9 cellular contexts compared by ENCODE assay signal in genomic region chr17:50935201-50936124, GRCh38.
DNase-seq lines count a peak whose midpoint lies in the region; ATAC-seq, FAIRE-seq and TF ChIP-seq lines count a peak whose summit lies in the region.
"Had no signal": no experiment of that assay in that cellular context is flagged by ENCODE, and none has a peak within 500 bp of the region (broad histone marks: within the 10 kb centered on the region; RNA-seq: fewer than 3 reads in every experiment).

No MANE protein-coding gene starts in this region.

- no peaks in the 10 kb centered on the region for H3K79me2 ChIP-seq in osteoblast (ENCODE audit: insufficient read depth, low read length)

- H3K27me3 Mint-ChIP-seq in Calu3 (ENCODE audit: unreplicated experiment) = no peaks in the 10 kb centered on the region
- H3K27me3 Mint-ChIP-seq in activated naive CD4-positive, alpha-beta T cell treated with anti-CD3 and anti-CD28 coated beads for 36 hours (ENCODE audit: low read depth) = no peaks in the 10 kb centered on the region

- H2AFZ ChIP-seq in osteoblast (ENCODE audit: low read length) = no peak overlapping the region

- FAIRE-seq in RCC 7860 (lab: Jason Lieb, UNC) = peak; percentile 77

- DNase-seq in Calu3 (peak; percentile 74), RCC 7860 (ENCODE audit: low spot score) (peak; percentile 88), osteoblast (ENCODE audit: insufficient read length, low spot score, missing footprints) (peak; percentile 92), iPS-NIHi11 (ENCODE audit: low spot score) (no peak), NCI-H345 treated with DMSO at 0.1 percent for 48 hours (lab: John Stamatoyannopoulos, UW; ENCODE audit: unreplicated experiment) (no peak)
- no peak for DNase-seq in activated naive CD4-positive, alpha-beta T cell treated with anti-CD3 and anti-CD28 coated beads for 36 hours
- DNase-seq: EL had no signal

- H3K27ac ChIP-seq in gastroesophageal sphincter = peak overlapping the region; percentile 15 to 99 (median 70)
- H3K27ac ChIP-seq in osteoblast (ENCODE audit: low read depth, low read length) = peak overlapping the region; percentile 42

- H3K9me3 Mint-ChIP-seq in Calu3 (ENCODE audit: low read depth, unreplicated experiment) = no peaks in the 10 kb centered on the region
- no peaks in the 10 kb centered on the region for H3K9me3 Mint-ChIP-seq in activated naive CD4-positive, alpha-beta T cell treated with anti-CD3 and anti-CD28 coated beads for 36 hours

- H3K36me3 Mint-ChIP-seq in Calu3 (ENCODE audit: insufficient read depth, unreplicated experiment) = peaks cover 9% of the 10 kb centered on the region
- no peaks in the 10 kb centered on the region for H3K36me3 Mint-ChIP-seq in activated naive CD4-positive, alpha-beta T cell treated with anti-CD3 and anti-CD28 coated beads for 36 hours (ENCODE audit: low read depth)

- no peaks in the 10 kb centered on the region for H4K20me1 ChIP-seq in osteoblast (ENCODE audit: insufficient read depth, low read length)

- TF ChIP-seq POLR2A in gastroesophageal sphincter (IDR thresholded peaks at IDR 0.05) = no peak

- CTCF ChIA-PET in Calu3 (lab: Charles Lee) = interaction anchor here (0.7 to 1.4 kb wide), 4 partner anchors 9 to 74 kb away, joined by 3 to 4 read pairs (median 3); no protein-coding TSS in a partner anchor
- CTCF ChIA-PET in activated naive CD4-positive, alpha-beta T cell treated with anti-CD3 and anti-CD28 coated beads for 36 hours (lab: Charles Lee) = interaction anchor here (1.5 kb wide), 1 partner anchor 13 kb away, joined by 4 read pairs; no protein-coding TSS in a partner anchor

- BruUV-seq in Calu3 (replicated peaks; lab: Mats Ljungman, UMichigan) = no TSS peak

- H3K4me3 Mint-ChIP-seq in Calu3 (ENCODE audit: low read depth, unreplicated experiment) = no peak overlapping the region
- no peak overlapping the region for H3K4me3 Mint-ChIP-seq in activated naive CD4-positive, alpha-beta T cell treated with anti-CD3 and anti-CD28 coated beads for 36 hours

- no peak overlapping the region for H3K4me3 ChIP-seq in gastroesophageal sphincter
- no peak overlapping the region for H3K4me3 ChIP-seq in osteoblast (ENCODE audit: insufficient read depth, low read length)

- H3K27ac Mint-ChIP-seq in Calu3 (ENCODE audit: unreplicated experiment) = no peak overlapping the region
- H3K27ac Mint-ChIP-seq in activated naive CD4-positive, alpha-beta T cell treated with anti-CD3 and anti-CD28 coated beads for 36 hours = no peak overlapping the region

- WGBS in gastroesophageal sphincter (ENCODE audit: low coverage in 1 of 2), 2 donors = 57 to 70% methylated on average over 3 to 7 of the region's 19 CpGs

- intact Hi-C loops in Calu3 (cut with micrococcal nuclease; ENCODE audit: unreplicated experiment) = no loop called here
- intact Hi-C loops in activated naive CD4-positive, alpha-beta T cell treated with anti-CD3 and anti-CD28 coated beads for 36 hours (cut with micrococcal nuclease) = no loop called here

- no peaks in the 10 kb centered on the region for H3K27me3 ChIP-seq in gastroesophageal sphincter
- H3K27me3 ChIP-seq in osteoblast (ENCODE audit: insufficient read depth, low read length) = no peaks in the 10 kb centered on the region

- no peak for TF ChIP-seq EP300 in gastroesophageal sphincter (IDR thresholded peaks at IDR 0.05)

- no peak overlapping the region for H3K4me2 ChIP-seq in osteoblast (ENCODE audit: insufficient read depth, low read length)

- peaks cover 0 to 42% (median 5%) of the 10 kb centered on the region in 3 donors for H3K4me1 ChIP-seq in gastroesophageal sphincter
- peaks cover 39% of the 10 kb centered on the region for H3K4me1 ChIP-seq in osteoblast (ENCODE audit: insufficient read depth, low read length)

- ATAC-seq in gastroesophageal sphincter (peak; percentile 41), GM21619 (IDR thresholded peaks at IDR 0.05; ENCODE audit: unreplicated experiment) (no peak)

- H3K4me1 Mint-ChIP-seq in Calu3 (ENCODE audit: low read depth, unreplicated experiment) = peaks cover 18% of the 10 kb centered on the region
- peaks cover 11% of the 10 kb centered on the region for H3K4me1 Mint-ChIP-seq in activated naive CD4-positive, alpha-beta T cell treated with anti-CD3 and anti-CD28 coated beads for 36 hours (ENCODE audit: low read depth)

- TF ChIP-seq CTCF in Calu3 (IDR thresholded peaks at IDR 0.05; ENCODE audit: unreplicated experiment) = no peak
- TF ChIP-seq CTCF in gastroesophageal sphincter (IDR thresholded peaks at IDR 0.05) = no peak
- TF ChIP-seq CTCF in osteoblast (IDR thresholded peaks at IDR 0.05; ENCODE audit: extremely low read depth, low read depth, low read length) = no peak

- H3K36me3 ChIP-seq in gastroesophageal sphincter = no peaks in the 10 kb centered on the region
- H3K36me3 ChIP-seq in osteoblast (ENCODE audit: insufficient read depth, low read length) = no peaks in the 10 kb centered on the region

- H3K9me3 ChIP-seq in gastroesophageal sphincter (no peaks in the 10 kb centered on the region), osteoblast (ENCODE audit: low read depth, low read length) (no peaks in the 10 kb centered on the region)

Comparison
In these comparisons a context has a peak if more than half of its experiments do, and no peak if none do; other contexts are left out.
1. DNase-seq: peak in Calu3 (single experiment), RCC 7860 (single experiment) and osteoblast (single experiment); none in activated naive CD4-positive, alpha-beta T cell treated with anti-CD3 and anti-CD28 coated beads for 36 hours (single experiment), iPS-NIHi11 (single experiment) and NCI-H345 treated with DMSO at 0.1 percent for 48 hours (single experiment).